ENCODE assay signal across 10 cellular contexts in the genomic region with DNA sequence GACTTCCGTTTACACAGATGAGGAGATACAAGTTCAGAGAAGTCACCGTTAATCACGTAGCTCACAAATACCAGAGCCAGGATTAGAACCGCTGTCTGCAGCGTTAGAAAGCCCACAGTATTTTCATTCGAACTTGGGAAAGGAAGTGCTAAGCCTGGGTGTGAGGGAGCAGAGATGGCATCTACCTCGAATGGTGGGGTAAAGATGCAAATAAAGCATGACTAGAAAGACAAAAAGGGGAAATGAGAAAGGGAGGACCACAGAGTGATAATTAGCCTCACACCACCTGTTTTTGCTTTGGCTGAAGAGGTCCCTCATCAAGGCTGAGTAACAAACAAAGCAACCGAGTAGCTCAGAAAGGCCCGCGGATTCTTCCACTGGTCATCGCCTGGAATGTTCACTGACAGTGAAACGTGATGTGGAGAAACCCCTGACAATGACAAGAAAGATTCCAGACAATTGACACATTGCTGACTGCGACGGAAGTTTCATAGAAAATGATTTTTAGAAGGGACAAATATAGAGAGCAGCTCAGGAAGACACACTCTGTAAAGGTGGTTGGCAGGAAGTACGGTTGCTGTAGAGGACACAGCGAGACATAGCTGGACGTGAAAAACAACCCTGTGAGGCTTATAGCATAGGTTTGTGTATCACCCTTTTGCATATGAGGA. TPM values are rescaled to one million over a fixed set of nuclear protein-coding genes. Genes with fewer than 3 reads are reported as not detected.
A peak's percentile ranks its signal among the peaks of the same experiment; 100 is the strongest.
DNase-seq lines count a peak whose midpoint lies in the region; ATAC-seq and TF ChIP-seq lines count a peak whose summit lies in the region.
"Had no signal": no experiment of that assay in that cellular context is flagged by ENCODE, and none has a peak within 500 bp of the region (broad histone marks: within the 10 kb centered on the region; RNA-seq: fewer than 3 reads in every experiment).

No MANE protein-coding gene starts in this region.

- 79% methylated on average over 17 of the region's 17 CpGs for WGBS in suprapubic skin

- no peaks in the 10 kb centered on the region for H3K27me3 ChIP-seq in suprapubic skin
- H3K27me3 ChIP-seq: right atrium auricular region, tibial nerve had no signal

- peak; percentile 65 for TF ChIP-seq POLR2A in GM19099 (IDR thresholded peaks at IDR 0.05; ENCODE audit: extremely low read depth, insufficient read length, low read depth)
- TF ChIP-seq POLR2A in suprapubic skin (IDR thresholded peaks at IDR 0.05), result no peak

- peak; percentile 89 for ATAC-seq in HG02852 (IDR thresholded peaks at IDR 0.05; ENCODE audit: unreplicated experiment)

- DNase-seq in MV-4-11 (lab: John Stamatoyannopoulos, UW) (peak; percentile 50), renal cortical epithelial cell (ENCODE audit: low read depth) (peak; percentile 32), suprapubic skin (ENCODE audit: low spot score in 2 of 2) (no peak), Ammon's horn (ENCODE audit: low spot score) (no peak), foreskin fibroblast (no peak)
- DNase-seq: hypothalamus had no signal

- H3K4me3 ChIP-seq in suprapubic skin (no peak overlapping the region), foreskin fibroblast (ENCODE audit: low read depth in 1 of 2, low read length in 2 of 2) (no peak overlapping the region)
- H3K4me3 ChIP-seq: right atrium auricular region, tibial nerve had no signal

- H3K36me3 ChIP-seq in suprapubic skin, result no peaks in the 10 kb centered on the region
- H3K36me3 ChIP-seq: right atrium auricular region, tibial nerve had no signal

- H3K9me3 ChIP-seq in suprapubic skin, result no peaks in the 10 kb centered on the region
- H3K9me3 ChIP-seq: right atrium auricular region, tibial nerve had no signal

- TF ChIP-seq CTCF in suprapubic skin (IDR thresholded peaks at IDR 0.05) (no peak), foreskin fibroblast (IDR thresholded peaks at IDR 0.05; ENCODE audit: low read depth, low read length) (no peak)

- TF ChIP-seq EP300 in suprapubic skin (IDR thresholded peaks at IDR 0.05), result no peak

- no peak overlapping the region for H3K27ac ChIP-seq in suprapubic skin
- H3K27ac ChIP-seq: right atrium auricular region had no signal

- peaks cover 7% of the 10 kb centered on the region for H3K4me1 ChIP-seq in suprapubic skin

RNA-seq across cellular contexts. Expression of a gene that starts 31.5 kb away (rescaled TPM):
- total RNA-seq in renal cortical epithelial cell, result 6.1 and 16.0 TPM in 2 replicates
- 1 to 10 TPM; 2.5 to 7.2 (median 5.6) TPM for total RNA-seq in suprapubic skin

RNA-seq across cellular contexts. Expression of a gene that starts 39.0 kb away (rescaled TPM):
- total RNA-seq in renal cortical epithelial cell (8.5 and 12.8 TPM in 2 replicates), suprapubic skin (10 to 100 TPM in 3 of 4 donors, 1 to 10 TPM in 1; 4.5 to 19.0 (median 11.8) TPM)

Comparison
In these comparisons a context has a peak if more than half of its experiments do, and no peak if none do; other contexts are left out.
1. DNase-seq: peak in MV-4-11 (single experiment) and renal cortical epithelial cell (single experiment); none in suprapubic skin (0 of 2), Ammon's horn (single experiment) and foreskin fibroblast (0 of 2).